In genomic region chr6:94988701-94989100, GRCh38 we compare ENCODE assay signal across 7 cellular contexts.
"Had no signal": no experiment of that assay in that cellular context is flagged by ENCODE, and none has a peak within 500 bp of the region (broad histone marks: within the 10 kb centered on the region; RNA-seq: fewer than 3 reads in every experiment).

No MANE protein-coding gene starts in this region.

- H3K27ac Mint-ChIP-seq: IgD-negative memory B cell had no signal

- H3K27me3 Mint-ChIP-seq: IgD-negative memory B cell had no signal

- H3K4me3 Mint-ChIP-seq: IgD-negative memory B cell had no signal

- DNase-seq: IMR-90, KBM-7, KG1 had no signal

- ATAC-seq: HepG2, K562 had no signal

- H3K4me3 ChIP-seq: K562 had no signal

- H3K27ac ChIP-seq: HL-60 had no signal
